Comparison of ENCODE assay signal across 12 cellular contexts in the genomic region with DNA sequence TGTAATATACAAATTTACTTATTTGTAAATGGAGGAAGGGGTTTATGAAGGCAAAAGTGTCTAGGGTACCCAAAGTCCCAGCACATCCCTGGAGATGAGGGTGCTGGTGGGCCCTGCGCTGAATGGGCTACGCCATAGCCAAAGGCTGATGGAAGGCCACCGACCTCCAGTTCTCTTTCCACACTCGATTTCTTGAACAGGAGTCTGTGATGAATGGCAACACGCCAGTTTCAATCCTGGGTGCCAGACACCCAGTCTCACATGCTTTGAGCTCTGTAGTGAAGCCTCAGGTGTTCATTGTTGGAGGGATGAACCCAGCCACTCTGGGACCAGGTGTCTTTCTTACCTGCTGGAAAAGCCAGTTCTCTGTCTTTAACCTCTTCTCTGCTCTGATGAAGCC. TPM values are rescaled to one million over a fixed set of nuclear protein-coding genes. Genes with fewer than 3 reads are reported as not detected.
DNase-seq lines count a peak whose midpoint lies in the region; ATAC-seq and TF ChIP-seq lines count a peak whose summit lies in the region.
"Had no signal": no experiment of that assay in that cellular context is flagged by ENCODE, and none has a peak within 500 bp of the region (broad histone marks: within the 10 kb centered on the region; RNA-seq: fewer than 3 reads in every experiment).

No MANE protein-coding gene starts in this region.

- H3K9me3 Mint-ChIP-seq in dendritic cell treated with granulocyte-macrophage colony-stimulating factor and Interleukin-4, amounts not matched to agents 40 ng/mL and 50 ng/mL, for 4 days: no peaks in the 10 kb centered on the region
- no peaks in the 10 kb centered on the region for H3K9me3 Mint-ChIP-seq in natural killer cell treated with Interleukin-12 subunit alpha and Interleukin-12 subunit beta and Interleukin-15 and Interleukin-18, amount 100 ng/mL, for 72 hours
- H3K9me3 Mint-ChIP-seq: CD4-positive, alpha-beta T cell; stimulated activated memory B cell treated with anti-CD40 and anti-IgM and Interleukin-4, amounts not matched to agents 10 μg/mL and 1 μg/mL and 100 μg/mL, for 72 hours had no signal

- H3K36me3 ChIP-seq in left ventricle myocardium inferior: no peaks in the 10 kb centered on the region
- no peaks in the 10 kb centered on the region for H3K36me3 ChIP-seq in upper lobe of left lung

- H3K4me1 ChIP-seq in left ventricle myocardium inferior: peaks cover 49% of the 10 kb centered on the region
- H3K4me1 ChIP-seq in upper lobe of left lung: peaks cover 32 to 57% (median 52%) of the 10 kb centered on the region in 4 donors

- TF ChIP-seq EP300 in upper lobe of left lung (IDR thresholded peaks at IDR 0.05): no peak

- H3K4me3 ChIP-seq in left ventricle myocardium inferior (peak overlapping the region; percentile 77), upper lobe of left lung (peak overlapping the region in 3 of 4 donors; percentile 65 to 78 (median 74))

- WGBS in upper lobe of left lung, 2 donors: 48 to 66% methylated on average over 5 of the region's 5 CpGs

- H3K27ac Mint-ChIP-seq in dendritic cell treated with granulocyte-macrophage colony-stimulating factor and Interleukin-4, amounts not matched to agents 40 ng/mL and 50 ng/mL, for 4 days: peak overlapping the region; percentile 89
- peak overlapping the region in 1 of 2 donors; percentile 77 for H3K27ac Mint-ChIP-seq in natural killer cell treated with Interleukin-12 subunit alpha and Interleukin-12 subunit beta and Interleukin-15 and Interleukin-18, amount 100 ng/mL, for 72 hours
- H3K27ac Mint-ChIP-seq: CD4-positive, alpha-beta T cell; stimulated activated memory B cell treated with anti-CD40 and anti-IgM and Interleukin-4, amounts not matched to agents 10 μg/mL and 1 μg/mL and 100 μg/mL, for 72 hours had no signal

- intact Hi-C loops in left ventricle myocardium inferior (cut with micrococcal nuclease) (no loop called here), Right ventricle myocardium inferior (cut with DNase I) (loop anchor here (10.0 kb wide), 1 partner anchor 163 kb away; no protein-coding TSS in a partner anchor)
- intact Hi-C loops in dendritic cell treated with granulocyte-macrophage colony-stimulating factor and Interleukin-4, amounts not matched to agents 40 ng/mL and 50 ng/mL, for 4 days (cut with micrococcal nuclease): loop anchor here (5.0 kb wide), 1 partner anchor 180 kb away; no protein-coding TSS in a partner anchor

- peaks cover 80% of the 10 kb centered on the region for H3K4me1 Mint-ChIP-seq in dendritic cell treated with granulocyte-macrophage colony-stimulating factor and Interleukin-4, amounts not matched to agents 40 ng/mL and 50 ng/mL, for 4 days (ENCODE audit: low read depth)
- peaks cover 0 to 6% of the 10 kb centered on the region in 2 donors for H3K4me1 Mint-ChIP-seq in natural killer cell treated with Interleukin-12 subunit alpha and Interleukin-12 subunit beta and Interleukin-15 and Interleukin-18, amount 100 ng/mL, for 72 hours (ENCODE audit: low read depth in 2 of 2)

- no peaks in the 10 kb centered on the region for H3K27me3 ChIP-seq in left ventricle myocardium inferior (ENCODE audit: low read depth)
- no peaks in the 10 kb centered on the region for H3K27me3 ChIP-seq in upper lobe of left lung

- H3K4me3 Mint-ChIP-seq in dendritic cell treated with granulocyte-macrophage colony-stimulating factor and Interleukin-4, amounts not matched to agents 40 ng/mL and 50 ng/mL, for 4 days: peak overlapping the region; percentile 88
- peak overlapping the region; percentile 68 for H3K4me3 Mint-ChIP-seq in natural killer cell treated with Interleukin-12 subunit alpha and Interleukin-12 subunit beta and Interleukin-15 and Interleukin-18, amount 100 ng/mL, for 72 hours
- H3K4me3 Mint-ChIP-seq: CD4-positive, alpha-beta T cell had no signal

- H3K9me3 ChIP-seq in left ventricle myocardium inferior (replicated peaks): no peaks in the 10 kb centered on the region
- H3K9me3 ChIP-seq in upper lobe of left lung: no peaks in the 10 kb centered on the region

- H3K27me3 Mint-ChIP-seq in dendritic cell treated with granulocyte-macrophage colony-stimulating factor and Interleukin-4, amounts not matched to agents 40 ng/mL and 50 ng/mL, for 4 days: no peaks in the 10 kb centered on the region
- peaks cover 16 to 37% of the 10 kb centered on the region in 2 donors for H3K27me3 Mint-ChIP-seq in natural killer cell treated with Interleukin-12 subunit alpha and Interleukin-12 subunit beta and Interleukin-15 and Interleukin-18, amount 100 ng/mL, for 72 hours

- in situ Hi-C loops in ACHN (cut with HindIII; ENCODE audit: low pct_ligation_motif_present, low pct_unique_long_range_greater_than_20kb, low sequenced_read_pairs): no loop called here

- TF ChIP-seq CTCF in left ventricle myocardium inferior (IDR thresholded peaks at IDR 0.05; ENCODE audit: borderline replicate concordance) (no peak), upper lobe of left lung (IDR thresholded peaks at IDR 0.05) (no peak)

- no peak for TF ChIP-seq POLR2A in upper lobe of left lung (IDR thresholded peaks at IDR 0.05)

- DNase-seq in left ventricle myocardium inferior (no peak), Right ventricle myocardium inferior (ENCODE audit: missing footprints) (no peak), upper lobe of left lung (no peak), ACHN (no peak)
- no peak for DNase-seq in natural killer cell treated with Interleukin-12 subunit alpha and Interleukin-12 subunit beta and Interleukin-15 and Interleukin-18, amount 100 ng/mL, for 72 hours (ENCODE audit: low spot score)
- DNase-seq: activated CD4-positive, CD25-positive, alpha-beta regulatory T cell; CD4-positive, alpha-beta T cell; foreskin melanocyte had no signal

- H3K27ac ChIP-seq in left ventricle myocardium inferior (replicated peaks) (no peak overlapping the region), upper lobe of left lung (peak overlapping the region in 3 of 4 donors; percentile 76 to 89 (median 85))

- ATAC-seq in Right ventricle myocardium inferior (no peak), upper lobe of left lung (ENCODE audit: low FRiP score in 2 of 2) (no peak), HG03457 (IDR thresholded peaks at IDR 0.05; ENCODE audit: unreplicated experiment) (no peak), HG02678 (IDR thresholded peaks at IDR 0.05; ENCODE audit: unreplicated experiment) (no peak)
- ATAC-seq in natural killer cell treated with Interleukin-12 subunit alpha and Interleukin-12 subunit beta and Interleukin-15 and Interleukin-18, amount 100 ng/mL, for 72 hours: no peak
- ATAC-seq: stimulated activated memory B cell treated with anti-CD40 and anti-IgM and Interleukin-4, amounts not matched to agents 10 μg/mL and 1 μg/mL and 100 μg/mL, for 72 hours had no signal

- H3K36me3 Mint-ChIP-seq in dendritic cell treated with granulocyte-macrophage colony-stimulating factor and Interleukin-4, amounts not matched to agents 40 ng/mL and 50 ng/mL, for 4 days (ENCODE audit: low read depth): peaks cover 28% of the 10 kb centered on the region
- H3K36me3 Mint-ChIP-seq in natural killer cell treated with Interleukin-12 subunit alpha and Interleukin-12 subunit beta and Interleukin-15 and Interleukin-18, amount 100 ng/mL, for 72 hours: no peaks in the 10 kb centered on the region
- H3K36me3 Mint-ChIP-seq: stimulated activated memory B cell treated with anti-CD40 and anti-IgM and Interleukin-4, amounts not matched to agents 10 μg/mL and 1 μg/mL and 100 μg/mL, for 72 hours had no signal

RNA-seq across cellular contexts. Expression of gene LRMDA, which starts 0.8 kb away (rescaled TPM):
- total RNA-seq in left ventricle myocardium inferior: 18.7 TPM
- total RNA-seq in Right ventricle myocardium inferior: 22.3 TPM
- 1 to 10 TPM in 1 of 2 donors, under 1 TPM in 1; 0.92 to 1.8 TPM for total RNA-seq in natural killer cell treated with Interleukin-12 subunit alpha and Interleukin-12 subunit beta and Interleukin-15 and Interleukin-18, amount 100 ng/mL, for 72 hours
- total RNA-seq in upper lobe of left lung: 100 to 1,000 TPM in 1 of 6 donors, 10 to 100 TPM in 5; 12.8 to 185 (median 18.1) TPM
- total RNA-seq: CD4-positive, alpha-beta T cell had no signal

RNA-seq across cellular contexts. Expression of gene ZNF503, which starts 30.6 kb away (rescaled TPM):
- total RNA-seq in left ventricle myocardium inferior: 5.9 TPM
- 6.0 TPM for total RNA-seq in Right ventricle myocardium inferior
- under 1 TPM; 0.11 to 0.21 TPM for total RNA-seq in natural killer cell treated with Interleukin-12 subunit alpha and Interleukin-12 subunit beta and Interleukin-15 and Interleukin-18, amount 100 ng/mL, for 72 hours
- total RNA-seq in upper lobe of left lung: 10 to 100 TPM; 15.0 to 44.6 (median 23.5) TPM
